In the genomic region with DNA sequence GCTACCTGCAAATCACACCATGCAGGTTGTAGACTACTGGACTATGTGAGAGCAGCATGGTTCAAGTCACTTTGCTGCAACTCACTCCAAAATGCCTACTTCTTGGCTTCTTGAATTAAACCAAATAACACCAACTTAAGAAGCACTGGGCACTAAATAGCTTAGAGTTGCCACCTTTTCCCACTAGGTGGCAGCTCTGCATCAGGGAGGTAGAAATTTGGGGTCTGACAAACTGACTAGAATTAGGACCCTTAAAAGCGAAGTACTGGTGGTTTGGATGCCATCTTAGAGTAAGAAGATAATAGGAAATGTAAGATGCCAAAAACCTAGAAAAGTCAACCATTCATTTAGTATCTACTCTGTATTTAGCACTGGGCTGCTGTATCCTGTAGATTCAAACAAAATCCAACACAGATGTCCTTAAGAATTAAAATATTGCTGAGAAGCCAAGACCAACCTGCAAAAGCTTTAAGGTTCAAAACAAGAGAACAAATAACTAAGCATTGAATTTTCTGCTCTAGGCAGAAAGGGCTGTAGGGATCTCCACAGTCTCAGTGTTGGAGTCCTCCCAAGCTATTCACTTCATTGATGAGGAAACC, we compare ENCODE assay signal across 8 cellular contexts.
DNase-seq lines count a peak whose midpoint lies in the region; ATAC-seq and TF ChIP-seq lines count a peak whose summit lies in the region.

No MANE protein-coding gene starts in this region.

- H3K4me1 ChIP-seq in BE2C: no peaks in the 10 kb centered on the region
- peaks cover 22% of the 10 kb centered on the region for H3K4me1 ChIP-seq in GM23248 (ENCODE audit: insufficient read depth)

- no peak overlapping the region for H3K4me2 ChIP-seq in GM23248 (ENCODE audit: unreplicated experiment)

- DNase-seq in BE2C (no peak), GM23248 (peak; percentile 52), WERI-Rb-1 (peak; percentile 37), kidney epithelial cell (ENCODE audit: low read depth) (no peak)
- DNase-seq in activated T-helper 2 cell treated with anti-CD3 and anti-CD28 coated beads, Interferon-gamma antibody, Interleukin-2, Interleukin-4, amounts not matched to agents 10 μg/mL and 5 μg/mL and 100 μg/mL, durations not matched to agents 14 hours and 24 hours and 36 hours (ENCODE audit: low spot score): no peak

- H2AFZ ChIP-seq in GM23248: no peak overlapping the region

- no peak overlapping the region for H3K9ac ChIP-seq in GM23248

- H3K27me3 ChIP-seq in BE2C: no peaks in the 10 kb centered on the region
- H3K27me3 ChIP-seq in GM23248 (replicated peaks; ENCODE audit: insufficient read depth): no peaks in the 10 kb centered on the region
- no peaks in the 10 kb centered on the region for H3K27me3 ChIP-seq in WERI-Rb-1 (ENCODE audit: insufficient read depth, low read depth, severe bottlenecking)
- H3K27me3 ChIP-seq in kidney epithelial cell (ENCODE audit: control insufficient read depth, insufficient read depth, low read length): no peaks in the 10 kb centered on the region

- H3K9me2 ChIP-seq in GM23248 (ENCODE audit: insufficient read depth): no peaks in the 10 kb centered on the region

- TF ChIP-seq CTCF in BE2C (IDR thresholded peaks at IDR 0.05; ENCODE audit: low read depth, low read length) (peak; percentile 65), WERI-Rb-1 (IDR thresholded peaks at IDR 0.05; ENCODE audit: low read depth, low read length) (peak; percentile 73), kidney epithelial cell (IDR thresholded peaks at IDR 0.05; ENCODE audit: insufficient read depth, low read length, poor library complexity, severe bottlenecking) (peak; percentile 75)

- no peak overlapping the region for H3K4me3 Mint-ChIP-seq in activated T-helper 2 cell treated with anti-CD3 and anti-CD28 coated beads, Interferon-gamma antibody, Interleukin-2, Interleukin-4, amounts not matched to agents 10 μg/mL and 5 μg/mL and 100 μg/mL, durations not matched to agents 14 hours and 24 hours and 36 hours (ENCODE audit: low read depth)

- no peaks in the 10 kb centered on the region for H3K4me1 Mint-ChIP-seq in activated T-helper 2 cell treated with anti-CD3 and anti-CD28 coated beads, Interferon-gamma antibody, Interleukin-2, Interleukin-4, amounts not matched to agents 10 μg/mL and 5 μg/mL and 100 μg/mL, durations not matched to agents 14 hours and 24 hours and 36 hours (ENCODE audit: low read depth)

- H3K79me2 ChIP-seq in GM23248 (ENCODE audit: insufficient read depth): peaks cover 33% of the 10 kb centered on the region

- H3K36me3 ChIP-seq in BE2C (no peaks in the 10 kb centered on the region), GM23248 (ENCODE audit: low read depth) (no peaks in the 10 kb centered on the region), WERI-Rb-1 (no peaks in the 10 kb centered on the region), kidney epithelial cell (ENCODE audit: control insufficient read depth, insufficient read depth, low read length) (no peaks in the 10 kb centered on the region)

- intact Hi-C loops in activated T-helper 2 cell treated with anti-CD3 and anti-CD28 coated beads, Interferon-gamma antibody, Interleukin-2, Interleukin-4, amounts not matched to agents 10 μg/mL and 5 μg/mL and 100 μg/mL, durations not matched to agents 14 hours and 24 hours and 36 hours (cut with micrococcal nuclease): loop anchor here (5.0 kb wide), 1 partner anchor 191 kb away; no protein-coding TSS in a partner anchor

- H3K4me3 ChIP-seq in BE2C (ENCODE audit: low read depth, low read length) (no peak overlapping the region), GM23248 (no peak overlapping the region), WERI-Rb-1 (ENCODE audit: low read depth, low read length) (no peak overlapping the region), kidney epithelial cell (ENCODE audit: low read depth, low read length) (no peak overlapping the region)

- H3K27ac ChIP-seq in GM23248: no peak overlapping the region
- H3K27ac ChIP-seq in WERI-Rb-1: no peak overlapping the region

- ATAC-seq in GM19328 (IDR thresholded peaks at IDR 0.05; ENCODE audit: unreplicated experiment) (no peak), GM18909 (IDR thresholded peaks at IDR 0.05; ENCODE audit: poor library complexity, unreplicated experiment) (no peak), HG03039 (IDR thresholded peaks at IDR 0.05; ENCODE audit: unreplicated experiment) (no peak)

- WGBS in GM23248 (ENCODE audit: low coverage in 1 of 2, low lambda C conversion rate in 2 of 2, missing lambda C conversion rate in 2 of 2), 2 experiments: 16 to 50% methylated on average over 1 of the region's 1 CpG

- H3K27me3 Mint-ChIP-seq in activated T-helper 2 cell treated with anti-CD3 and anti-CD28 coated beads, Interferon-gamma antibody, Interleukin-2, Interleukin-4, amounts not matched to agents 10 μg/mL and 5 μg/mL and 100 μg/mL, durations not matched to agents 14 hours and 24 hours and 36 hours (ENCODE audit: low read depth): peaks cover 6% of the 10 kb centered on the region

- H4K20me1 ChIP-seq in GM23248 (ENCODE audit: insufficient read depth): no peaks in the 10 kb centered on the region

- H3F3A ChIP-seq in GM23248 (ENCODE audit: insufficient read depth): no peaks in the 10 kb centered on the region

- H3K36me3 Mint-ChIP-seq in activated T-helper 2 cell treated with anti-CD3 and anti-CD28 coated beads, Interferon-gamma antibody, Interleukin-2, Interleukin-4, amounts not matched to agents 10 μg/mL and 5 μg/mL and 100 μg/mL, durations not matched to agents 14 hours and 24 hours and 36 hours (ENCODE audit: low read depth): no peaks in the 10 kb centered on the region

- no peaks in the 10 kb centered on the region for H3K9me3 Mint-ChIP-seq in activated T-helper 2 cell treated with anti-CD3 and anti-CD28 coated beads, Interferon-gamma antibody, Interleukin-2, Interleukin-4, amounts not matched to agents 10 μg/mL and 5 μg/mL and 100 μg/mL, durations not matched to agents 14 hours and 24 hours and 36 hours

- H3K9me3 ChIP-seq in BE2C: no peaks in the 10 kb centered on the region
- H3K9me3 ChIP-seq in GM23248 (ENCODE audit: low read depth): no peaks in the 10 kb centered on the region
- H3K9me3 ChIP-seq in WERI-Rb-1 (ENCODE audit: severe bottlenecking): no peaks in the 10 kb centered on the region

- no peak overlapping the region for H3K27ac Mint-ChIP-seq in activated T-helper 2 cell treated with anti-CD3 and anti-CD28 coated beads, Interferon-gamma antibody, Interleukin-2, Interleukin-4, amounts not matched to agents 10 μg/mL and 5 μg/mL and 100 μg/mL, durations not matched to agents 14 hours and 24 hours and 36 hours

- in situ Hi-C loops in GM23248 (cut with MboI): loop anchor here (10.0 kb wide), 1 partner anchor 193 kb away; no protein-coding TSS in a partner anchor

Comparison
In these comparisons a context has a peak if more than half of its experiments do, and no peak if none do; other contexts are left out.
1. DNase-seq: peak in GM23248 (single experiment) and WERI-Rb-1 (single experiment); none in BE2C (single experiment), kidney epithelial cell (single experiment) and activated T-helper 2 cell treated with anti-CD3 and anti-CD28 coated beads, Interferon-gamma antibody, Interleukin-2, Interleukin-4, amounts not matched to agents 10 μg/mL and 5 μg/mL and 100 μg/mL, durations not matched to agents 14 hours and 24 hours and 36 hours (single experiment).
2. Peak in every context shown above with its lines, with median percentiles within 50 percentile points of each other: CTCF ChIP-seq.